Comparison of ENCODE assay signal across 8 cellular contexts in genomic region chr11:73140213-73141030, GRCh38. TPM values are rescaled to one million over a fixed set of nuclear protein-coding genes. Genes with fewer than 3 reads are reported as not detected.
DNase-seq lines count a peak whose midpoint lies in the region; ATAC-seq and TF ChIP-seq lines count a peak whose summit lies in the region.

No MANE protein-coding gene starts in this region.

- no peak for TF ChIP-seq CTCF in breast epithelium (IDR thresholded peaks at IDR 0.05)

- ATAC-seq in stimulated activated naive B cell treated with anti-CD40 and anti-IgM and Interleukin-4, amounts not matched to agents 10 μg/mL and 1 μg/mL and 100 μg/mL, for 72 hours (replicated peaks), result no peak
- ATAC-seq in HG02763 (IDR thresholded peaks at IDR 0.05; ENCODE audit: unreplicated experiment), result no peak

- no peaks in the 10 kb centered on the region for H3K9me3 Mint-ChIP-seq in activated naive CD4-positive, alpha-beta T cell treated with anti-CD3 and anti-CD28 coated beads for 36 hours
- H3K9me3 Mint-ChIP-seq in stimulated activated naive B cell treated with anti-CD40 and anti-IgM and Interleukin-4, amounts not matched to agents 10 μg/mL and 1 μg/mL and 100 μg/mL, for 72 hours, result no peaks in the 10 kb centered on the region

- H3K36me3 Mint-ChIP-seq in activated naive CD4-positive, alpha-beta T cell treated with anti-CD3 and anti-CD28 coated beads for 36 hours (ENCODE audit: low read depth), result peaks cover 13% of the 10 kb centered on the region
- peaks cover 28 to 40% of the 10 kb centered on the region in 2 donors for H3K36me3 Mint-ChIP-seq in stimulated activated naive B cell treated with anti-CD40 and anti-IgM and Interleukin-4, amounts not matched to agents 10 μg/mL and 1 μg/mL and 100 μg/mL, for 72 hours

- peaks cover 2% of the 10 kb centered on the region for H3K4me1 ChIP-seq in NT2/D1 (ENCODE audit: insufficient read depth, insufficient read length)
- H3K4me1 ChIP-seq in breast epithelium, result no peaks in the 10 kb centered on the region

- peak overlapping the region; percentile 96 for H3K4me3 Mint-ChIP-seq in activated naive CD4-positive, alpha-beta T cell treated with anti-CD3 and anti-CD28 coated beads for 36 hours
- peak overlapping the region; percentile 99 for H3K4me3 Mint-ChIP-seq in stimulated activated naive B cell treated with anti-CD40 and anti-IgM and Interleukin-4, amounts not matched to agents 10 μg/mL and 1 μg/mL and 100 μg/mL, for 72 hours

- H3K36me3 ChIP-seq in NT2/D1 (ENCODE audit: insufficient read depth, insufficient read length, low read length), result no peaks in the 10 kb centered on the region
- no peaks in the 10 kb centered on the region for H3K36me3 ChIP-seq in breast epithelium

- peak overlapping the region; percentile 92 for H3K27ac Mint-ChIP-seq in activated naive CD4-positive, alpha-beta T cell treated with anti-CD3 and anti-CD28 coated beads for 36 hours
- peak overlapping the region; percentile 97 for H3K27ac Mint-ChIP-seq in stimulated activated naive B cell treated with anti-CD40 and anti-IgM and Interleukin-4, amounts not matched to agents 10 μg/mL and 1 μg/mL and 100 μg/mL, for 72 hours

- no peak for TF ChIP-seq POLR2A in breast epithelium (IDR thresholded peaks at IDR 0.05)

- intact Hi-C loops in activated naive CD4-positive, alpha-beta T cell treated with anti-CD3 and anti-CD28 coated beads for 36 hours (cut with micrococcal nuclease), result loop anchor here (1.0 to 10.0 kb wide), 4 partner anchors 38 to 507 kb away; partner anchors contain the start of gene PLEKHB1
- intact Hi-C loops in breast epithelium (cut with DNase I; ENCODE audit: low total_unique reads), result loop anchor here (5.0 kb wide), 1 partner anchor 313 kb away; no protein-coding TSS in a partner anchor

- H3K9ac ChIP-seq in NT2/D1 (ENCODE audit: insufficient read length, low read depth), result peak overlapping the region; percentile 87

- H3K4me3 ChIP-seq in NT2/D1 (ENCODE audit: insufficient read length, low read depth) (peak overlapping the region; percentile 77), breast epithelium (peak overlapping the region; percentile 81 to 93 (median 86))

- no peaks in the 10 kb centered on the region for H3K27me3 Mint-ChIP-seq in activated naive CD4-positive, alpha-beta T cell treated with anti-CD3 and anti-CD28 coated beads for 36 hours (ENCODE audit: low read depth)
- H3K27me3 Mint-ChIP-seq in stimulated activated naive B cell treated with anti-CD40 and anti-IgM and Interleukin-4, amounts not matched to agents 10 μg/mL and 1 μg/mL and 100 μg/mL, for 72 hours, result no peaks in the 10 kb centered on the region

- H3K9me3 ChIP-seq in NT2/D1 (ENCODE audit: insufficient read depth, low read length), result no peaks in the 10 kb centered on the region
- H3K9me3 ChIP-seq in breast epithelium, result no peaks in the 10 kb centered on the region

- H3K4me1 Mint-ChIP-seq in activated naive CD4-positive, alpha-beta T cell treated with anti-CD3 and anti-CD28 coated beads for 36 hours (ENCODE audit: low read depth), result peaks cover 43% of the 10 kb centered on the region
- peaks cover 34 to 73% of the 10 kb centered on the region in 2 donors for H3K4me1 Mint-ChIP-seq in stimulated activated naive B cell treated with anti-CD40 and anti-IgM and Interleukin-4, amounts not matched to agents 10 μg/mL and 1 μg/mL and 100 μg/mL, for 72 hours

- CTCF ChIA-PET in activated naive CD4-positive, alpha-beta T cell treated with anti-CD3 and anti-CD28 coated beads for 36 hours (lab: Charles Lee), result interaction anchor here (0.6 to 4.0 kb wide), 5 partner anchors 18 to 149 kb away, joined by 3 to 25 read pairs (median 3); no protein-coding TSS in a partner anchor

- DNase-seq in activated naive CD4-positive, alpha-beta T cell treated with anti-CD3 and anti-CD28 coated beads for 36 hours, result peak; percentile 36
- DNase-seq in activated naive CD4-positive, alpha-beta T cell treated with anti-CD3 and anti-CD28 coated beads, Interleukin-2, amount 50 U/mL, for 16 hours, result no peak
- DNase-seq in NT2/D1 (ENCODE audit: low read depth, low spot score) (no peak), breast epithelium (ENCODE audit: low spot score in 2 of 2) (no peak), NCI-H128 (lab: John Stamatoyannopoulos, UW; ENCODE audit: unreplicated experiment) (no peak)
- DNase-seq in stimulated activated naive B cell treated with anti-CD40 and anti-IgM and Interleukin-4, amounts not matched to agents 10 μg/mL and 1 μg/mL and 100 μg/mL, for 72 hours, result no peak

- peak overlapping the region; percentile 50 to 97 for H3K27ac ChIP-seq in breast epithelium
- H3K27ac ChIP-seq in layer of hippocampus (ENCODE audit: low read depth, low read length), result peak overlapping the region; percentile 98

- H3K27me3 ChIP-seq in NT2/D1 (ENCODE audit: insufficient read depth, insufficient read length), result no peaks in the 10 kb centered on the region
- no peaks in the 10 kb centered on the region for H3K27me3 ChIP-seq in breast epithelium
- no peaks in the 10 kb centered on the region for H3K27me3 ChIP-seq in layer of hippocampus (ENCODE audit: control insufficient read depth, insufficient read depth, low read length)

RNA-seq across cellular contexts. Expression of gene FCHSD2, which starts 1.7 kb away (rescaled TPM):
- total RNA-seq in activated naive CD4-positive, alpha-beta T cell treated with anti-CD3 and anti-CD28 coated beads for 36 hours, result 10 to 100 TPM; 31.1 to 36.8 TPM
- 10 to 100 TPM; 15.5 to 23.4 (median 19.0) TPM for total RNA-seq in breast epithelium
